9 cellular contexts compared by ENCODE assay signal in genomic region chrX:20595928-20596550, GRCh38.
A peak's percentile ranks its signal among the peaks of the same experiment; 100 is the strongest.
DNase-seq lines count a peak whose midpoint lies in the region; ATAC-seq and TF ChIP-seq lines count a peak whose summit lies in the region.
"Had no signal": no experiment of that assay in that cellular context is flagged by ENCODE, and none has a peak within 500 bp of the region (broad histone marks: within the 10 kb centered on the region; RNA-seq: fewer than 3 reads in every experiment).

No MANE protein-coding gene starts in this region.

- intact Hi-C loops in activated CD4-positive, alpha-beta memory T cell treated with anti-CD3 and anti-CD28 coated beads for 36 hours (cut with micrococcal nuclease): loop anchor here (1.0 to 10.0 kb wide), 4 partner anchors 27 to 779 kb away; partner anchors contain the start of gene CNKSR2

- H3K27me3 Mint-ChIP-seq in activated CD4-positive, alpha-beta memory T cell treated with anti-CD3 and anti-CD28 coated beads for 36 hours: peaks cover 3% of the 10 kb centered on the region
- no peaks in the 10 kb centered on the region for H3K27me3 Mint-ChIP-seq in nephron progenitor cell (ENCODE audit: low read depth, poor library complexity)

- H3K27ac Mint-ChIP-seq in activated CD4-positive, alpha-beta memory T cell treated with anti-CD3 and anti-CD28 coated beads for 36 hours: peak overlapping the region; percentile 61
- no peak overlapping the region for H3K27ac Mint-ChIP-seq in nephron progenitor cell

- ATAC-seq in stimulated activated naive CD8-positive, alpha-beta T cell treated with anti-CD3 and anti-CD28 coated beads, Interleukin-15, Interleukin-2, amounts not matched to agents 100 U/mL and 50 U/mL, for 24 hours: peak; percentile 87

- no peak for TF ChIP-seq CTCF in nephron progenitor cell (IDR thresholded peaks at IDR 0.05)

- peak overlapping the region; percentile 15; the same call in 1 of the 2 replicates for H3K4me3 ChIP-seq in iPS-18c (ENCODE audit: insufficient read depth, low read depth, low read length)

- no peaks in the 10 kb centered on the region for H3K36me3 Mint-ChIP-seq in activated CD4-positive, alpha-beta memory T cell treated with anti-CD3 and anti-CD28 coated beads for 36 hours
- H3K36me3 Mint-ChIP-seq in nephron progenitor cell (ENCODE audit: low read depth): no peaks in the 10 kb centered on the region

- H3K4me1 Mint-ChIP-seq in activated CD4-positive, alpha-beta memory T cell treated with anti-CD3 and anti-CD28 coated beads for 36 hours (ENCODE audit: low read depth): peaks cover 16% of the 10 kb centered on the region
- H3K4me1 Mint-ChIP-seq in nephron progenitor cell: peaks cover 13% of the 10 kb centered on the region

- H3K4me3 Mint-ChIP-seq in activated CD4-positive, alpha-beta memory T cell treated with anti-CD3 and anti-CD28 coated beads for 36 hours: no peak overlapping the region
- H3K4me3 Mint-ChIP-seq in nephron progenitor cell: no peak overlapping the region

- peak; percentile 62 for DNase-seq in activated CD8-positive, alpha-beta memory T cell treated with anti-CD3 and anti-CD28 coated beads for 24 hours
- no peak for DNase-seq in activated CD8-positive, alpha-beta memory T cell treated with anti-CD3 and anti-CD28 coated beads, Interleukin-2, amount 50 U/mL, for 4 hours
- peak; percentile 65 for DNase-seq in activated CD4-positive, alpha-beta memory T cell treated with anti-CD3 and anti-CD28 coated beads for 36 hours
- peak; percentile 58 for DNase-seq in stimulated activated naive CD8-positive, alpha-beta T cell treated with anti-CD3 and anti-CD28 coated beads, Interleukin-15, Interleukin-2, amounts not matched to agents 100 U/mL and 50 U/mL, for 24 hours
- DNase-seq in DMS53 treated with DMSO at 0.1 percent for 48 hours (lab: John Stamatoyannopoulos, UW; ENCODE audit: unreplicated experiment): no peak
- no peak for DNase-seq in nephron progenitor cell
- DNase-seq in SIG-M5 (lab: John Stamatoyannopoulos, UW): no peak
- DNase-seq: midbrain had no signal

- H3K9me3 ChIP-seq in iPS-18c (ENCODE audit: control insufficient read depth, insufficient read depth, low read length): peaks cover 10% of the 10 kb centered on the region

- H3K9me3 Mint-ChIP-seq in activated CD4-positive, alpha-beta memory T cell treated with anti-CD3 and anti-CD28 coated beads for 36 hours: no peaks in the 10 kb centered on the region
- peaks cover under 1% of the 10 kb centered on the region for H3K9me3 Mint-ChIP-seq in nephron progenitor cell

- CTCF ChIA-PET in activated CD4-positive, alpha-beta memory T cell treated with anti-CD3 and anti-CD28 coated beads for 36 hours (lab: Charles Lee): no interaction called here

- POLR2A ChIA-PET in activated CD4-positive, alpha-beta memory T cell treated with anti-CD3 and anti-CD28 coated beads for 36 hours (lab: Charles Lee): interaction anchor here (1.1 kb wide), 1 partner anchor 80 kb away, joined by 3 read pairs; no protein-coding TSS in a partner anchor

Comparison
In these comparisons a context has a peak if more than half of its experiments do, and no peak if none do; other contexts are left out.
1. DNase-seq: peak in activated CD8-positive, alpha-beta memory T cell treated with anti-CD3 and anti-CD28 coated beads for 24 hours (single experiment), activated CD4-positive, alpha-beta memory T cell treated with anti-CD3 and anti-CD28 coated beads for 36 hours (single experiment) and stimulated activated naive CD8-positive, alpha-beta T cell treated with anti-CD3 and anti-CD28 coated beads, Interleukin-15, Interleukin-2, amounts not matched to agents 100 U/mL and 50 U/mL, for 24 hours (single experiment); none in activated CD8-positive, alpha-beta memory T cell treated with anti-CD3 and anti-CD28 coated beads, Interleukin-2, amount 50 U/mL, for 4 hours (single experiment), DMS53 treated with DMSO at 0.1 percent for 48 hours (single experiment), nephron progenitor cell (single experiment) and SIG-M5 (single experiment).